In the genomic region with DNA sequence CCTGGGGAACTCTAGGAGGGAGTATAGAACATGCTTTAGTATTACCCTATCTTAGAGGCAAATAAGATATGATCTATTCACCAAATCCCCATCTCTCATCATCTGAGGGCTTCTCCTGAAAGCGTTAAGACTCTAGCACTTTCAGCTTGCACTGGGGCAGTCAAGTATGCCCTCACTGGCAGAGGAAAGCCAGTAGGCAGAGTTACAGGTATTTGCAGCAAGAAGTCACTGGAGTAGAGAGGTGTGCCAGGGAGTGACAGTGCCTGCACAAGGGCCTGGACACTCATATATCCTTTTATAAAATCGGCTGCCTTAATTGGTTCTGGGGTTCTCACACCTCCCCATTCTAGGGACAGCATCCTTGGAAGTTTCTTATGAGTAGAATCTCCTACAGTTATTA, we compare ENCODE assay signal across 27 cellular contexts. TPM values are rescaled to one million over a fixed set of nuclear protein-coding genes. Genes with fewer than 3 reads are reported as not detected.
"Had no signal": no experiment of that assay in that cellular context is flagged by ENCODE, and none has a peak within 500 bp of the region (broad histone marks: within the 10 kb centered on the region; RNA-seq: fewer than 3 reads in every experiment).

No MANE protein-coding gene starts in this region.

- ATAC-seq: effector memory CD8-positive, alpha-beta T cell; esophagus mucosa; foreskin keratinocyte; gastrocnemius medialis; gastroesophageal sphincter; heart left ventricle; heart right ventricle had no signal

- H3K36me3 ChIP-seq: colonic mucosa, esophagus squamous epithelium, gastrocnemius medialis, gastroesophageal sphincter, heart left ventricle, heart right ventricle had no signal

- H3K9me3 ChIP-seq: colonic mucosa, esophagus squamous epithelium, gastrocnemius medialis, gastroesophageal sphincter, heart left ventricle, heart right ventricle had no signal

- H3K4me3 ChIP-seq: colonic mucosa, coronary artery, dorsolateral prefrontal cortex, esophagus squamous epithelium, gastrocnemius medialis, gastroesophageal sphincter, heart left ventricle, heart right ventricle had no signal

- DNase-seq: colonic mucosa; cortex of kidney; dermis blood vessel endothelial cell; dorsolateral prefrontal cortex; effector CD8-positive, alpha-beta T cell; effector memory CD4-positive, alpha-beta T cell; effector memory CD8-positive, alpha-beta T cell; endodermal cell; erythroblast; esophagus squamous epithelium; foreskin fibroblast; foreskin keratinocyte; foreskin melanocyte; gastrocnemius medialis; glutamatergic neuron; head of caudate nucleus; heart left ventricle; heart right ventricle had no signal

- H3K27ac ChIP-seq: colonic mucosa, coronary artery, dorsolateral prefrontal cortex, epithelial cell of prostate, esophagus squamous epithelium, foreskin keratinocyte, gastrocnemius medialis, gastroesophageal sphincter, heart left ventricle, heart right ventricle had no signal

- FAIRE-seq: colon, endometrium, endothelial cell of umbilical vein, frontal cortex had no signal

- H3K27me3 ChIP-seq: colonic mucosa, esophagus squamous epithelium, foreskin keratinocyte, gastrocnemius medialis, heart right ventricle had no signal

- H3K4me1 ChIP-seq: colonic mucosa, esophagus squamous epithelium, foreskin keratinocyte, gastrocnemius medialis, gastroesophageal sphincter, heart left ventricle, heart right ventricle had no signal

RNA-seq across cellular contexts. Expression of a gene that starts 31.9 kb away (rescaled TPM):
- total RNA-seq: fibroblast of lung had no signal
